28 cellular contexts compared by ENCODE assay signal in the genomic region with DNA sequence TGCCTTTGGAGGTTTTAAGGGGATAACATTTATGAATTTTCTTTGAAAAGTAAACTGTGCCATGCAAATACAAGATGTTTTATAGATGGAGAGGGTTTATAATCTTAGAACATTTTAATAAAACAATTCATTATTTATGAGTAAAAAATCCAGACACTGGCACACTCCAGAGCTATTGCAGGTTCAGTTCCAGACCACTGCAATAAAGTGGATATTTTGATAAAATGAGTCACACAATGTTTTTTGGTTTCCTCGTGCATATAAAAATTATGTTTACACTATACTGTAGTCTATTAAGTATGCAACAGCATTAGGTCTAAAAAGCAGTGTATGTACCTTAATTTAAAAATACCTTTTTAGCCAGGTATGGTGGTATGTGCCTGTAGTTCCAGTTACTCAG.
"Had no signal": no experiment of that assay in that cellular context is flagged by ENCODE, and none has a peak within 500 bp of the region (broad histone marks: within the 10 kb centered on the region; RNA-seq: fewer than 3 reads in every experiment).

No MANE protein-coding gene starts in this region.

- H3K9me3 Mint-ChIP-seq: stimulated activated effector memory CD8-positive, alpha-beta T cell treated with anti-CD3 and anti-CD28 coated beads, Interleukin-12 subunit alpha, Interleukin-12 subunit beta, amount 100 ng/mL, for 72 hours; stimulated activated naive B cell treated with anti-CD40 and anti-IgM and Interleukin-4, amounts not matched to agents 10 μg/mL and 1 μg/mL and 100 μg/mL, for 72 hours; stimulated activated naive CD8-positive, alpha-beta T cell treated with anti-CD3 and anti-CD28 coated beads, Interleukin-15, amount 100 ng/mL, for 72 hours; stimulated activated naive CD8-positive, alpha-beta T cell treated with anti-CD3 and anti-CD28 coated beads, Interleukin-15, Interleukin-2, amounts not matched to agents 100 ng/mL and 50 ng/mL, for 24 hours; type B pancreatic cell had no signal

- H3K36me3 Mint-ChIP-seq: stimulated activated effector memory CD8-positive, alpha-beta T cell treated with anti-CD3 and anti-CD28 coated beads, Interleukin-12 subunit alpha, Interleukin-12 subunit beta, amount 100 ng/mL, for 72 hours; type B pancreatic cell had no signal

- DNase-seq: stimulated activated CD4-positive, alpha-beta T cell treated with anti-CD3 and anti-CD28 coated beads, Interleukin-2, amount 100 ng/mL, for 48 hours; stimulated activated CD4-positive, alpha-beta T cell treated with anti-CD3 and anti-CD28 coated beads, Interleukin-4, amount 100 ng/mL, for 1 hour; stimulated activated CD4-positive, alpha-beta T cell treated with anti-CD3 and anti-CD28 coated beads, Interleukin-4, amount 100 ng/mL, for 24 hours; stimulated activated CD4-positive, alpha-beta T cell treated with anti-CD3 and anti-CD28 coated beads, Interleukin-4, amount 100 ng/mL, for 4 hours; stimulated activated CD8-positive, alpha-beta memory T cell treated with anti-CD3 and anti-CD28 coated beads, Interleukin-4, amount 100 ng/mL, for 48 hours; stimulated activated naive B cell treated with anti-CD40 and anti-IgM and Interleukin-4, amounts not matched to agents 10 μg/mL and 1 μg/mL and 100 μg/mL, for 72 hours; stimulated activated naive CD4-positive, alpha-beta T cell; stimulated activated naive CD4-positive, alpha-beta T cell treated with Interleukin-2 at 50 U/mL for 16 hours; stimulated activated naive CD8-positive, alpha-beta T cell treated with anti-CD3 and anti-CD28 coated beads, Interleukin-15, amount 100 ng/mL, for 72 hours; stimulated activated naive CD8-positive, alpha-beta T cell treated with anti-CD3 and anti-CD28 coated beads, Interleukin-15, Interleukin-2, amounts not matched to agents 100 U/mL and 50 U/mL, for 24 hours; stomach; substantia nigra; testis; thyroid gland; tibial artery; transverse colon; trophoblast cell; upper lobe of left lung; upper lobe of right lung; uterus had no signal

- H3K27ac Mint-ChIP-seq: stimulated activated effector memory CD8-positive, alpha-beta T cell treated with anti-CD3 and anti-CD28 coated beads, Interleukin-12 subunit alpha, Interleukin-12 subunit beta, amount 100 ng/mL, for 72 hours; stimulated activated memory B cell treated with anti-CD40 and anti-IgM and Interleukin-4, amounts not matched to agents 10 μg/mL and 1 μg/mL and 100 μg/mL, for 72 hours; stimulated activated naive B cell treated with anti-CD40 and anti-IgM and Interleukin-4, amounts not matched to agents 10 μg/mL and 1 μg/mL and 100 μg/mL, for 72 hours; stimulated activated naive CD8-positive, alpha-beta T cell treated with anti-CD3 and anti-CD28 coated beads, Interleukin-15, amount 100 ng/mL, for 72 hours; stimulated activated naive CD8-positive, alpha-beta T cell treated with anti-CD3 and anti-CD28 coated beads, Interleukin-15, Interleukin-2, amounts not matched to agents 100 ng/mL and 50 ng/mL, for 24 hours; type B pancreatic cell had no signal

- H3K4me1 Mint-ChIP-seq: stimulated activated effector memory CD8-positive, alpha-beta T cell treated with anti-CD3 and anti-CD28 coated beads, Interleukin-12 subunit alpha, Interleukin-12 subunit beta, amount 100 ng/mL, for 72 hours; stimulated activated naive CD8-positive, alpha-beta T cell treated with anti-CD3 and anti-CD28 coated beads, Interleukin-15, amount 100 ng/mL, for 72 hours had no signal

- H3K4me3 Mint-ChIP-seq: stimulated activated effector memory CD8-positive, alpha-beta T cell treated with anti-CD3 and anti-CD28 coated beads, Interleukin-12 subunit alpha, Interleukin-12 subunit beta, amount 100 ng/mL, for 72 hours; stimulated activated memory B cell treated with anti-CD40 and anti-IgM and Interleukin-4, amounts not matched to agents 10 μg/mL and 1 μg/mL and 100 μg/mL, for 72 hours; stimulated activated naive B cell treated with anti-CD40 and anti-IgM and Interleukin-4, amounts not matched to agents 10 μg/mL and 1 μg/mL and 100 μg/mL, for 72 hours; stimulated activated naive CD8-positive, alpha-beta T cell treated with anti-CD3 and anti-CD28 coated beads, Interleukin-15, amount 100 ng/mL, for 72 hours; stimulated activated naive CD8-positive, alpha-beta T cell treated with anti-CD3 and anti-CD28 coated beads, Interleukin-15, Interleukin-2, amounts not matched to agents 100 ng/mL and 50 ng/mL, for 24 hours; type B pancreatic cell had no signal

- H3K4me1 ChIP-seq: testis, thyroid gland, tibial artery, tibial nerve, upper lobe of left lung, upper lobe of right lung, uterus, vagina had no signal

- ATAC-seq: stimulated activated effector memory CD8-positive, alpha-beta T cell treated with anti-CD3 and anti-CD28 coated beads, Interleukin-12 subunit alpha, Interleukin-12 subunit beta, amount 100 ng/mL, for 72 hours; stimulated activated memory B cell treated with anti-CD40 and anti-IgM and Interleukin-4, amounts not matched to agents 10 μg/mL and 1 μg/mL and 100 μg/mL, for 72 hours; stimulated activated naive B cell treated with anti-CD40 and anti-IgM and Interleukin-4, amounts not matched to agents 10 μg/mL and 1 μg/mL and 100 μg/mL, for 72 hours; stimulated activated naive CD8-positive, alpha-beta T cell treated with anti-CD3 and anti-CD28 coated beads, Interleukin-15, amount 100 ng/mL, for 72 hours; stimulated activated naive CD8-positive, alpha-beta T cell treated with anti-CD3 and anti-CD28 coated beads, Interleukin-15, Interleukin-2, amounts not matched to agents 100 U/mL and 50 U/mL, for 24 hours; upper lobe of right lung had no signal

- H3K4me3 ChIP-seq: stomach, suprapubic skin, testis, thoracic aorta, thyroid gland, tibial artery, tibial nerve, transverse colon, upper lobe of left lung, upper lobe of right lung, uterus, vagina had no signal

- H3K9me3 ChIP-seq: stomach, suprapubic skin, testis, thoracic aorta, thyroid gland, tibial artery, transverse colon, upper lobe of left lung, upper lobe of right lung, uterus, vagina had no signal

- H3K36me3 ChIP-seq: stomach, suprapubic skin, thoracic aorta, thyroid gland, tibial artery, tibial nerve, transverse colon, upper lobe of left lung, upper lobe of right lung, uterus, vagina had no signal

- H3K27me3 ChIP-seq: testis, thyroid gland, tibial nerve, upper lobe of left lung, uterus, vagina had no signal

- H3K27ac ChIP-seq: stomach, suprapubic skin, testis, thoracic aorta, thyroid gland, tibial artery, tibial nerve, upper lobe of left lung, upper lobe of right lung, uterus, vagina had no signal
